In the genomic region with DNA sequence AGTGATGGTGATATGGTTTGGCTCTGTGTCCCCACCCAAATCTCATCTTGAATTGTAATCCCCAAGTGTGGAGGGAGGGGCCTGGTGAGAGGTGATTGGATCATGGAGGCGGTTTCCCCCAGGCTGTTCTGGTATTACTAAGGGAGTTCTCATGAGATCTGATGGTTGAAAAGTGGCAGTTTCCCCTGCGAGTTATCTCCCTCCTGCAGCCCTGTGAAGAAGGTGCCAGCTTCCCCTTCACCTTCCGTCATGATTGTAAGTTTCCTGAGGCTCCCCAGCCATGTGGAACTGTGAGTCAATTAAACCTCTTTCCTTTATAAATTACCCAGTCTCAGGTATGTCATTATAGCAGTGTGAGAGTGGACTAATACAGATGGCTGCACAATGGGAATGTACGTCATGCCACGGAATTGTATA, we compare ENCODE assay signal across 1 cellular context.
TF ChIP-seq lines count a peak whose summit lies in the region.
"Not testable (repeated sequence)": the region's sequence is repeated elsewhere in the genome, so short reads cannot be mapped to it uniquely, and the experiment has no call there.

No MANE protein-coding gene starts in this region.

TF ChIP-seq in K562, 482 proteins besides CTCF, POLR2A, EP300 and RAD21 (continues in another document):
- TF ChIP-seq ZNF316 (IDR thresholded peaks at IDR 0.05) (peak; percentile 58; the same call in 1 of the 2 replicates), KDM1A (IDR thresholded peaks at IDR 0.05) (peak; percentile 84 to 86), SP1 (CRISPR knock-in tag; IDR thresholded peaks at IDR 0.05) (peak; percentile 37; the same call in 1 of the 2 replicates), CTBP1 (IDR thresholded peaks at IDR 0.05; ENCODE audit: borderline replicate concordance) (peak; percentile 52; the same call in 1 of the 2 replicates), ARID1B (IDR thresholded peaks at IDR 0.05) (peak; percentile 91), STAT5A (IDR thresholded peaks at IDR 0.05; ENCODE audit: borderline replicate concordance, low read length) (peak; percentile 46), SMARCA4 (IDR thresholded peaks at IDR 0.05) (peak; percentile 73), FOXM1 (IDR thresholded peaks at IDR 0.05; ENCODE audit: low read depth) (peak; percentile 55; the same call in 1 of the 2 replicates), NCOA1 (IDR thresholded peaks at IDR 0.05; ENCODE audit: low read depth) (peak; percentile 77; the same call in 1 of the 2 replicates), TRIM24 (IDR thresholded peaks at IDR 0.05) (peak; percentile 68 to 81), RNF2 (IDR thresholded peaks at IDR 0.05) (peak; percentile 73; the same call in 1 of the 2 replicates), BRD9 (IDR thresholded peaks at IDR 0.05; ENCODE audit: low read depth, partially characterized antibody) (peak; percentile 40), GATA2 (CRISPR knock-in tag; IDR thresholded peaks at IDR 0.05) (0 out of 2 replicates have a peak, but pooled peaks have one; percentile 15), DPF2 (IDR thresholded peaks at IDR 0.05) (peak; percentile 86), TBL1XR1 (IDR thresholded peaks at IDR 0.05; ENCODE audit: low read length in 2 of 2) (peak in 1 of 2 experiments; percentile 44; a peak in 1 of 4 replicates), POLR2AphosphoS5 (IDR thresholded peaks at IDR 0.05; ENCODE audit: control insufficient read depth, insufficient read depth, low read depth, low read length) (peak; percentile 21; the same call in 1 of the 2 replicates), CBX3 (IDR thresholded peaks at IDR 0.05; ENCODE audit: borderline replicate concordance in 1 of 2, low read length in 2 of 2) (0 out of 3 replicates have a peak, but pooled peaks of 1 of the 2 experiments have one; percentile 56), MYC (IDR thresholded peaks at IDR 0.05; ENCODE audit: low read depth, low read length) (peak; percentile 40; the same call in 1 of the 2 replicates), TRIM28 (IDR thresholded peaks at IDR 0.05) (peak; percentile 73; the same call in 1 of the 2 replicates), CCNT2 (IDR thresholded peaks at IDR 0.05; ENCODE audit: borderline replicate concordance, extremely low read depth, insufficient read length, low read depth, low read length) (peak; percentile 18), NFE2 (IDR thresholded peaks at IDR 0.05; ENCODE audit: low read depth) (0 out of 2 replicates have a peak, but pooled peaks have one; percentile 25), MEIS2 (IDR thresholded peaks at IDR 0.05; ENCODE audit: partially characterized antibody) (peak; percentile 41), ARNT (IDR thresholded peaks at IDR 0.05) (peak in 1 of 2 experiments; percentile 48; a peak in 1 of 4 replicates), TAL1 (IDR thresholded peaks at IDR 0.05) (peak; percentile 78), CBFA2T3 (IDR thresholded peaks at IDR 0.05) (peak; percentile 90), GABPB1 (CRISPR knock-in tag; IDR thresholded peaks at IDR 0.05) (0 out of 2 replicates have a peak, but pooled peaks have one; percentile 14), ETV1 (tag; conservative IDR thresholded peaks at IDR 0.05; ENCODE audit: low read depth) (peak; percentile 61), PML (IDR thresholded peaks at IDR 0.05; ENCODE audit: low read length) (peak; percentile 53), TOE1 (IDR thresholded peaks at IDR 0.05; ENCODE audit: borderline replicate concordance) (peak; percentile 16; the same call in 1 of the 2 replicates), L3MBTL2 (IDR thresholded peaks at IDR 0.05) (0 out of 2 replicates have a peak, but pooled peaks have one; percentile 24), SOX6 (IDR thresholded peaks at IDR 0.05) (peak; percentile 61), CC2D1A (IDR thresholded peaks at IDR 0.05) (peak; percentile 71; the same call in 1 of the 2 replicates), NFIC (IDR thresholded peaks at IDR 0.05) (peak; percentile 69), ZNF766 (CRISPR knock-in tag; conservative IDR thresholded peaks at IDR 0.05) (peak; percentile 99), TEAD4 (IDR thresholded peaks at IDR 0.05; ENCODE audit: low read length) (peak; percentile 65), CBFA2T2 (conservative IDR thresholded peaks at IDR 0.05) (peak; percentile 78), CREM (IDR thresholded peaks at IDR 0.05; ENCODE audit: low read depth) (peak; percentile 51; the same call in 1 of the 2 replicates), FOSL1 (tag; conservative IDR thresholded peaks at IDR 0.05) (0 out of 2 replicates have a peak, but pooled peaks have one; percentile 27), RCOR1 (IDR thresholded peaks at IDR 0.05; ENCODE audit: borderline replicate concordance in 1 of 2, low read depth in 2 of 2, low read length in 2 of 2) (peak in 1 of 2 experiments; percentile 67; a peak in 2 of 4 replicates), NCOR1 (IDR thresholded peaks at IDR 0.05) (peak; percentile 78), KLF16 (IDR thresholded peaks at IDR 0.05) (peak; percentile 73; the same call in 1 of the 2 replicates), HDAC2 (IDR thresholded peaks at IDR 0.05) (peak; percentile 71; the same call in 1 of the 2 replicates)
- not testable (repeated sequence) for TF ChIP-seq FOXM1 (CRISPR knock-in tag; IDR thresholded peaks at IDR 0.05; ENCODE audit: low read depth); MYC (CRISPR knock-in tag; IDR thresholded peaks at IDR 0.05; ENCODE audit: borderline replicate concordance, low read depth); TOE1 (CRISPR knock-in tag; IDR thresholded peaks at IDR 0.05; ENCODE audit: borderline replicate concordance, low read depth); TEAD4 (CRISPR knock-in tag; IDR thresholded peaks at IDR 0.05; ENCODE audit: borderline replicate concordance)
- TF ChIP-seq, protein P1, sequence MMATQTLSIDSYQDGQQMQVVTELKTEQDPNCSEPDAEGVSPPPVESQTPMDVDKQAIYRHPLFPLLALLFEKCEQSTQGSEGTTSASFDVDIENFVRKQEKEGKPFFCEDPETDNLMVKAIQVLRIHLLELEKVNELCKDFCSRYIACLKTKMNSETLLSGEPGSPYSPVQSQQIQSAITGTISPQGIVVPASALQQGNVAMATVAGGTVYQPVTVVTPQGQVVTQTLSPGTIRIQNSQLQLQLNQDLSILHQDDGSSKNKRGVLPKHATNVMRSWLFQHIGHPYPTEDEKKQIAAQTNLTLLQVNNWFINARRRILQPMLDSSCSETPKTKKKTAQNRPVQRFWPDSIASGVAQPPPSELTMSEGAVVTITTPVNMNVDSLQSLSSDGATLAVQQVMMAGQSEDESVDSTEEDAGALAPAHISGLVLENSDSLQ (IDR thresholded peaks at IDR 0.05): peak; percentile 47; the same call in 1 of the 2 replicates
- TF ChIP-seq, protein P2, sequence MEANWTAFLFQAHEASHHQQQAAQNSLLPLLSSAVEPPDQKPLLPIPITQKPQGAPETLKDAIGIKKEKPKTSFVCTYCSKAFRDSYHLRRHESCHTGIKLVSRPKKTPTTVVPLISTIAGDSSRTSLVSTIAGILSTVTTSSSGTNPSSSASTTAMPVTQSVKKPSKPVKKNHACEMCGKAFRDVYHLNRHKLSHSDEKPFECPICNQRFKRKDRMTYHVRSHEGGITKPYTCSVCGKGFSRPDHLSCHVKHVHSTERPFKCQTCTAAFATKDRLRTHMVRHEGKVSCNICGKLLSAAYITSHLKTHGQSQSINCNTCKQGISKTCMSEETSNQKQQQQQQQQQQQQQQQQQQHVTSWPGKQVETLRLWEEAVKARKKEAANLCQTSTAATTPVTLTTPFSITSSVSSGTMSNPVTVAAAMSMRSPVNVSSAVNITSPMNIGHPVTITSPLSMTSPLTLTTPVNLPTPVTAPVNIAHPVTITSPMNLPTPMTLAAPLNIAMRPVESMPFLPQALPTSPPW (CRISPR knock-in tag; IDR thresholded peaks at IDR 0.05): peak; percentile 48
- TF ChIP-seq, protein P3, sequence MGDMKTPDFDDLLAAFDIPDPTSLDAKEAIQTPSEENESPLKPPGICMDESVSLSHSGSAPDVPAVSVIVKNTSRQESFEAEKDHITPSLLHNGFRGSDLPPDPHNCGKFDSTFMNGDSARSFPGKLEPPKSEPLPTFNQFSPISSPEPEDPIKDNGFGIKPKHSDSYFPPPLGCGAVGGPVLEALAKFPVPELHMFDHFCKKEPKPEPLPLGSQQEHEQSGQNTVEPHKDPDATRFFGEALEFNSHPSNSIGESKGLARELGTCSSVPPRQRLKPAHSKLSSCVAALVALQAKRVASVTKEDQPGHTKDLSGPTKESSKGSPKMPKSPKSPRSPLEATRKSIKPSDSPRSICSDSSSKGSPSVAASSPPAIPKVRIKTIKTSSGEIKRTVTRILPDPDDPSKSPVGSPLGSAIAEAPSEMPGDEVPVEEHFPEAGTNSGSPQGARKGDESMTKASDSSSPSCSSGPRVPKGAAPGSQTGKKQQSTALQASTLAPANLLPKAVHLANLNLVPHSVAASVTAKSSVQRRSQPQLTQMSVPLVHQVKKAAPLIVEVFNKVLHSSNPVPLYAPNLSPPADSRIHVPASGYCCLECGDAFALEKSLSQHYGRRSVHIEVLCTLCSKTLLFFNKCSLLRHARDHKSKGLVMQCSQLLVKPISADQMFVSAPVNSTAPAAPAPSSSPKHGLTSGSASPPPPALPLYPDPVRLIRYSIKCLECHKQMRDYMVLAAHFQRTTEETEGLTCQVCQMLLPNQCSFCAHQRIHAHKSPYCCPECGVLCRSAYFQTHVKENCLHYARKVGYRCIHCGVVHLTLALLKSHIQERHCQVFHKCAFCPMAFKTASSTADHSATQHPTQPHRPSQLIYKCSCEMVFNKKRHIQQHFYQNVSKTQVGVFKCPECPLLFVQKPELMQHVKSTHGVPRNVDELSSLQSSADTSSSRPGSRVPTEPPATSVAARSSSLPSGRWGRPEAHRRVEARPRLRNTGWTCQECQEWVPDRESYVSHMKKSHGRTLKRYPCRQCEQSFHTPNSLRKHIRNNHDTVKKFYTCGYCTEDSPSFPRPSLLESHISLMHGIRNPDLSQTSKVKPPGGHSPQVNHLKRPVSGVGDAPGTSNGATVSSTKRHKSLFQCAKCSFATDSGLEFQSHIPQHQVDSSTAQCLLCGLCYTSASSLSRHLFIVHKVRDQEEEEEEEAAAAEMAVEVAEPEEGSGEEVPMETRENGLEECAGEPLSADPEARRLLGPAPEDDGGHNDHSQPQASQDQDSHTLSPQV (IDR thresholded peaks at IDR 0.05): peak; percentile 63; the same call in 1 of the 2 replicates
- TF ChIP-seq, protein P4, sequence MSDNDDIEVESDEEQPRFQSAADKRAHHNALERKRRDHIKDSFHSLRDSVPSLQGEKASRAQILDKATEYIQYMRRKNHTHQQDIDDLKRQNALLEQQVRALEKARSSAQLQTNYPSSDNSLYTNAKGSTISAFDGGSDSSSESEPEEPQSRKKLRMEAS (CRISPR knock-in tag; IDR thresholded peaks at IDR 0.05): peak; percentile 47; the same call in 1 of the 2 replicates
- TF ChIP-seq, protein P5, sequence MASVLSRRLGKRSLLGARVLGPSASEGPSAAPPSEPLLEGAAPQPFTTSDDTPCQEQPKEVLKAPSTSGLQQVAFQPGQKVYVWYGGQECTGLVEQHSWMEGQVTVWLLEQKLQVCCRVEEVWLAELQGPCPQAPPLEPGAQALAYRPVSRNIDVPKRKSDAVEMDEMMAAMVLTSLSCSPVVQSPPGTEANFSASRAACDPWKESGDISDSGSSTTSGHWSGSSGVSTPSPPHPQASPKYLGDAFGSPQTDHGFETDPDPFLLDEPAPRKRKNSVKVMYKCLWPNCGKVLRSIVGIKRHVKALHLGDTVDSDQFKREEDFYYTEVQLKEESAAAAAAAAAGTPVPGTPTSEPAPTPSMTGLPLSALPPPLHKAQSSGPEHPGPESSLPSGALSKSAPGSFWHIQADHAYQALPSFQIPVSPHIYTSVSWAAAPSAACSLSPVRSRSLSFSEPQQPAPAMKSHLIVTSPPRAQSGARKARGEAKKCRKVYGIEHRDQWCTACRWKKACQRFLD (CRISPR knock-in tag; IDR thresholded peaks at IDR 0.05): 0 out of 2 replicates have a peak, but pooled peaks have one; percentile 48
- TF ChIP-seq, protein P6, sequence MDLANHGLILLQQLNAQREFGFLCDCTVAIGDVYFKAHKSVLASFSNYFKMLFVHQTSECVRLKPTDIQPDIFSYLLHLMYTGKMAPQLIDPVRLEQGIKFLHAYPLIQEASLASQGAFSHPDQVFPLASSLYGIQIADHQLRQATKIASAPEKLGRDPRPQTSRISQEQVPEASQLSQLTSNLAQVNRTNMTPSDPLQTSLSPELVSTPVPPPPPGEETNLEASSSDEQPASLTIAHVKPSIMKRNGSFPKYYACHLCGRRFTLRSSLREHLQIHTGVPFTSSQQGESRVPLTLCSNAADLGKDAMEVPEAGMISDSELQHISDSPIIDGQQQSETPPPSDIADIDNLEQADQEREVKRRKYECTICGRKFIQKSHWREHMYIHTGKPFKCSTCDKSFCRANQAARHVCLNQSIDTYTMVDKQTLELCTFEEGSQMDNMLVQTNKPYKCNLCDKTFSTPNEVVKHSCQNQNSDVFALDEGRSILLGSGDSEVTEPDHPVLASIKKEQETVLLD (IDR thresholded peaks at IDR 0.05): peak; percentile 42; the same call in 1 of the 2 replicates
- TF ChIP-seq, protein P7, sequence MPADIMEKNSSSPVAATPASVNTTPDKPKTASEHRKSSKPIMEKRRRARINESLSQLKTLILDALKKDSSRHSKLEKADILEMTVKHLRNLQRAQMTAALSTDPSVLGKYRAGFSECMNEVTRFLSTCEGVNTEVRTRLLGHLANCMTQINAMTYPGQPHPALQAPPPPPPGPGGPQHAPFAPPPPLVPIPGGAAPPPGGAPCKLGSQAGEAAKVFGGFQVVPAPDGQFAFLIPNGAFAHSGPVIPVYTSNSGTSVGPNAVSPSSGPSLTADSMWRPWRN (IDR thresholded peaks at IDR 0.05; ENCODE audit: low read depth): 0 out of 2 replicates have a peak, but pooled peaks have one; percentile 26
- TF ChIP-seq, protein P8, sequence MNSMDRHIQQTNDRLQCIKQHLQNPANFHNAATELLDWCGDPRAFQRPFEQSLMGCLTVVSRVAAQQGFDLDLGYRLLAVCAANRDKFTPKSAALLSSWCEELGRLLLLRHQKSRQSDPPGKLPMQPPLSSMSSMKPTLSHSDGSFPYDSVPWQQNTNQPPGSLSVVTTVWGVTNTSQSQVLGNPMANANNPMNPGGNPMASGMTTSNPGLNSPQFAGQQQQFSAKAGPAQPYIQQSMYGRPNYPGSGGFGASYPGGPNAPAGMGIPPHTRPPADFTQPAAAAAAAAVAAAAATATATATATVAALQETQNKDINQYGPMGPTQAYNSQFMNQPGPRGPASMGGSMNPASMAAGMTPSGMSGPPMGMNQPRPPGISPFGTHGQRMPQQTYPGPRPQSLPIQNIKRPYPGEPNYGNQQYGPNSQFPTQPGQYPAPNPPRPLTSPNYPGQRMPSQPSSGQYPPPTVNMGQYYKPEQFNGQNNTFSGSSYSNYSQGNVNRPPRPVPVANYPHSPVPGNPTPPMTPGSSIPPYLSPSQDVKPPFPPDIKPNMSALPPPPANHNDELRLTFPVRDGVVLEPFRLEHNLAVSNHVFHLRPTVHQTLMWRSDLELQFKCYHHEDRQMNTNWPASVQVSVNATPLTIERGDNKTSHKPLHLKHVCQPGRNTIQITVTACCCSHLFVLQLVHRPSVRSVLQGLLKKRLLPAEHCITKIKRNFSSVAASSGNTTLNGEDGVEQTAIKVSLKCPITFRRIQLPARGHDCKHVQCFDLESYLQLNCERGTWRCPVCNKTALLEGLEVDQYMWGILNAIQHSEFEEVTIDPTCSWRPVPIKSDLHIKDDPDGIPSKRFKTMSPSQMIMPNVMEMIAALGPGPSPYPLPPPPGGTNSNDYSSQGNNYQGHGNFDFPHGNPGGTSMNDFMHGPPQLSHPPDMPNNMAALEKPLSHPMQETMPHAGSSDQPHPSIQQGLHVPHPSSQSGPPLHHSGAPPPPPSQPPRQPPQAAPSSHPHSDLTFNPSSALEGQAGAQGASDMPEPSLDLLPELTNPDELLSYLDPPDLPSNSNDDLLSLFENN (IDR thresholded peaks at IDR 0.05; ENCODE audit: low read depth in 2 of 2, low read length in 2 of 2): peak in 1 of 2 experiments; percentile 47; a peak in 1 of 4 replicates
